8 cellular contexts compared by ENCODE assay signal in the genomic region with DNA sequence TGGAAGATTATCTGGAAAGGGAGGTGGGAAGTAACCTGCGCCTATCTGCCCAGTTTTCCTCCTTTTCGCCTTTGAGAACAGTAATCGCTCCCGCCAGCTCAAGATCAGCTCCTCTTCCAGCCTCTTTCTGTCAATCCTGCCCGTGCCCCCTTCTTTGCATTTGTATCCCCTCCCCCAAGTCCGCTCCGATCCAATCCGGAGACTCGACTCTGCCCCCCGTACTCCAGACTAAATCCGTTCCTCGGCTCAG. TPM values are rescaled to one million over a fixed set of nuclear protein-coding genes. Genes with fewer than 3 reads are reported as not detected.
DNase-seq lines count a peak whose midpoint lies in the region; ATAC-seq and TF ChIP-seq lines count a peak whose summit lies in the region.

No MANE protein-coding gene starts in this region.

- no peaks in the 10 kb centered on the region for H3K27me3 Mint-ChIP-seq in CD4-positive, alpha-beta memory T cell
- no peaks in the 10 kb centered on the region for H3K27me3 Mint-ChIP-seq in neural crest cell (ENCODE audit: low read depth)

- H3K9ac ChIP-seq in MM.1S (ENCODE audit: low read length) = peak overlapping the region; percentile 67

- TF ChIP-seq CTCF in MM.1S (IDR thresholded peaks at IDR 0.05; ENCODE audit: low read length) (no peak), neural crest cell (conservative IDR thresholded peaks at IDR 0.05) (no peak)

- H3K36me3 ChIP-seq in CD4-positive, alpha-beta memory T cell (ENCODE audit: insufficient read depth, low read length) = peaks cover 5% of the 10 kb centered on the region
- H3K36me3 ChIP-seq in MM.1S (replicated peaks; ENCODE audit: insufficient read depth, low read length) (no peaks in the 10 kb centered on the region), ectodermal cell (ENCODE audit: control insufficient read depth, insufficient read depth, low read length) (no peaks in the 10 kb centered on the region)

- no peak for ATAC-seq in HG03432 (IDR thresholded peaks at IDR 0.05; ENCODE audit: unreplicated experiment)

- H3K27ac Mint-ChIP-seq in CD4-positive, alpha-beta memory T cell = peak overlapping the region; percentile 95 to 99 (median 99)
- peak overlapping the region; percentile 100 for H3K27ac Mint-ChIP-seq in neural crest cell (ENCODE audit: unreplicated experiment)

- H3K4me3 Mint-ChIP-seq in CD4-positive, alpha-beta memory T cell = peak overlapping the region; percentile 92 to 98 (median 95)
- H3K4me3 Mint-ChIP-seq in neural crest cell = peak overlapping the region; percentile 96

- in situ Hi-C loops in ACHN (cut with HindIII; ENCODE audit: low pct_ligation_motif_present, low pct_unique_long_range_greater_than_20kb, low sequenced_read_pairs) = no loop called here

- peak overlapping the region; percentile 52 for H2AFZ ChIP-seq in MM.1S (ENCODE audit: low read length)

- no peaks in the 10 kb centered on the region for H3K9me3 Mint-ChIP-seq in CD4-positive, alpha-beta memory T cell
- H3K9me3 Mint-ChIP-seq in neural crest cell = no peaks in the 10 kb centered on the region

- CTCF ChIA-PET in CD4-positive, alpha-beta memory T cell (lab: Charles Lee; ENCODE audit: partially characterized antibody) = interaction anchor here (0.8 to 4.1 kb wide), 13 partner anchors 15 to 427 kb away, joined by 3 to 46 read pairs (median 8); partner anchors contain the start of genes ACTMAP, COQ8B, EGLN2 and ITPKC

- H4K20me1 ChIP-seq in MM.1S (ENCODE audit: insufficient read depth, low read length) = peaks cover 7% of the 10 kb centered on the region

- no peaks in the 10 kb centered on the region for H3K9me3 ChIP-seq in CD4-positive, alpha-beta memory T cell (ENCODE audit: control insufficient read depth in 1 of 2, low read length in 2 of 2)
- no peaks in the 10 kb centered on the region for H3K9me3 ChIP-seq in MM.1S (replicated peaks; ENCODE audit: insufficient read depth, low read length)
- no peaks in the 10 kb centered on the region for H3K9me3 ChIP-seq in ectodermal cell (ENCODE audit: control insufficient read depth, low read length)

- no peaks in the 10 kb centered on the region for H3K79me2 ChIP-seq in MM.1S (ENCODE audit: low read length)

- no peaks in the 10 kb centered on the region for H3K9me2 ChIP-seq in MM.1S (replicated peaks; ENCODE audit: insufficient read depth, low read length)

- no peak for DNase-seq in CD4-positive, alpha-beta memory T cell
- no peak for DNase-seq in MM.1S
- no peak for DNase-seq in neural crest cell (ENCODE audit: low read depth, low spot score)
- no peak for DNase-seq in NCI-H1694 treated with DMSO at 0.1 percent for 48 hours (lab: John Stamatoyannopoulos, UW)
- no peak for DNase-seq in NCI-H774 (lab: John Stamatoyannopoulos, UW)
- DNase-seq in ACHN = no peak

- peak overlapping the region; percentile 89 for H3K27ac ChIP-seq in CD4-positive, alpha-beta memory T cell (ENCODE audit: low read depth, low read length)
- H3K27ac ChIP-seq in MM.1S (ENCODE audit: low read length) (peak overlapping the region; percentile 92), ectodermal cell (ENCODE audit: insufficient read depth, low read depth, low read length, poor library complexity, severe bottlenecking) (peak overlapping the region; percentile 100)

- POLR2A ChIA-PET in CD4-positive, alpha-beta memory T cell (lab: Charles Lee; ENCODE audit: partially characterized antibody) = interaction anchor here (0.8 to 14.6 kb wide), 29 partner anchors 9 to 772 kb away, joined by 3 to 369 read pairs (median 5); partner anchors contain the start of genes ACTMAP, COQ8B, EGLN2 and HNRNPUL1

- no peaks in the 10 kb centered on the region for H3K27me3 ChIP-seq in CD4-positive, alpha-beta memory T cell (ENCODE audit: insufficient read depth, low read length)
- H3K27me3 ChIP-seq in MM.1S (replicated peaks; ENCODE audit: insufficient read depth, low read length) (peaks cover 30% of the 10 kb centered on the region), ectodermal cell (ENCODE audit: control insufficient read depth, insufficient read depth, low read length, poor library complexity, severe bottlenecking) (no peaks in the 10 kb centered on the region)

- H3K4me3 ChIP-seq in CD4-positive, alpha-beta memory T cell (ENCODE audit: low read length in 2 of 2) = peak overlapping the region; percentile 67 to 98
- H3K4me3 ChIP-seq in MM.1S (ENCODE audit: low read length) = peak overlapping the region; percentile 80
- peak overlapping the region; percentile 71 for H3K4me3 ChIP-seq in ectodermal cell (ENCODE audit: insufficient read depth, low read depth, low read length)

- peaks cover 29% of the 10 kb centered on the region for H3K4me1 ChIP-seq in CD4-positive, alpha-beta memory T cell (ENCODE audit: insufficient read depth, low read length)
- H3K4me1 ChIP-seq in MM.1S (ENCODE audit: low read length) (peaks cover 12% of the 10 kb centered on the region), ectodermal cell (ENCODE audit: control insufficient read depth, insufficient read depth, low read length) (no peaks in the 10 kb centered on the region)

- WGBS in ectodermal cell, 2 experiments = 0% methylated on average over 12 of the region's 12 CpGs

- H3K36me3 Mint-ChIP-seq in CD4-positive, alpha-beta memory T cell = peaks cover 11 to 28% of the 10 kb centered on the region in 2 donors
- peaks cover 5% of the 10 kb centered on the region for H3K36me3 Mint-ChIP-seq in neural crest cell (ENCODE audit: low read depth)

- intact Hi-C loops in CD4-positive, alpha-beta memory T cell (cut with micrococcal nuclease) = loop anchor here (1.0 to 2.0 kb wide), 7 partner anchors 21 to 367 kb away; partner anchors contain the start of gene ACTMAP

- peaks cover 24 to 45% (median 31%) of the 10 kb centered on the region in 4 donors for H3K4me1 Mint-ChIP-seq in CD4-positive, alpha-beta memory T cell
- peaks cover 41% of the 10 kb centered on the region for H3K4me1 Mint-ChIP-seq in neural crest cell

- peaks cover 14% of the 10 kb centered on the region for H3F3A ChIP-seq in MM.1S (ENCODE audit: insufficient read depth, low read length)

- H3K4me2 ChIP-seq in MM.1S (ENCODE audit: low read depth, low read length) = peak overlapping the region; percentile 78

RNA-seq across cellular contexts. Expression of gene RAB4B, which starts 0.3 kb away (rescaled TPM):
- total RNA-seq in CD4-positive, alpha-beta memory T cell = 10 to 100 TPM; 53.5 to 55.0 TPM
- 10 to 100 TPM; 67.3 to 69.8 TPM for polyA plus RNA-seq in CD4-positive, alpha-beta memory T cell
- 22.2 TPM for polyA plus RNA-seq in ectodermal cell (2013, experiment 1 of 4)
- 19.7 TPM for polyA plus RNA-seq in ectodermal cell (2013, experiment 2 of 4)
- polyA plus RNA-seq in ectodermal cell (2013, experiment 3 of 4) = 20.2 TPM
- 25.0 TPM for polyA plus RNA-seq in ectodermal cell (2013, experiment 4 of 4)
- total RNA-seq in neural crest cell = 14.1 and 15.2 TPM in 2 replicates

RNA-seq across cellular contexts. Expression of gene MIA, which starts 2.4 kb away (rescaled TPM):
- total RNA-seq in CD4-positive, alpha-beta memory T cell = 10 to 100 TPM; 11.2 to 11.4 TPM
- not detected for polyA plus RNA-seq in CD4-positive, alpha-beta memory T cell
- polyA plus RNA-seq in ectodermal cell (2013, experiment 1 of 4) = 1.3 TPM
- polyA plus RNA-seq in ectodermal cell (2013, experiment 2 of 4) = 0.85 TPM
- 1.7 TPM for polyA plus RNA-seq in ectodermal cell (2013, experiment 3 of 4)
- 2.8 TPM for polyA plus RNA-seq in ectodermal cell (2013, experiment 4 of 4)
- total RNA-seq in neural crest cell = 6.9 and 9.9 TPM in 2 replicates

RNA-seq across cellular contexts. Expression of gene EGLN2, which starts 21.3 kb away (rescaled TPM):
- total RNA-seq in CD4-positive, alpha-beta memory T cell = 100 to 1,000 TPM; 203 to 219 TPM
- 100 to 1,000 TPM; 141 to 207 TPM for polyA plus RNA-seq in CD4-positive, alpha-beta memory T cell
- polyA plus RNA-seq in ectodermal cell (2013, experiment 1 of 4) = 82.0 TPM
- 80.9 TPM for polyA plus RNA-seq in ectodermal cell (2013, experiment 2 of 4)
- polyA plus RNA-seq in ectodermal cell (2013, experiment 3 of 4) = 63.2 TPM
- 67.6 TPM for polyA plus RNA-seq in ectodermal cell (2013, experiment 4 of 4)
- 109 and 113 TPM in 2 replicates for total RNA-seq in neural crest cell

RNA-seq across cellular contexts. Expression of gene SNRPA, which starts 26.7 kb away (rescaled TPM):
- 10 to 100 TPM; 93.3 to 95.7 TPM for total RNA-seq in CD4-positive, alpha-beta memory T cell
- polyA plus RNA-seq in CD4-positive, alpha-beta memory T cell = 10 to 100 TPM; 48.8 to 63.9 TPM
- polyA plus RNA-seq in ectodermal cell (2013, experiment 1 of 4) = 251 TPM
- polyA plus RNA-seq in ectodermal cell (2013, experiment 2 of 4) = 211 TPM
- 236 TPM for polyA plus RNA-seq in ectodermal cell (2013, experiment 3 of 4)
- 262 TPM for polyA plus RNA-seq in ectodermal cell (2013, experiment 4 of 4)
- 213 and 214 TPM in 2 replicates for total RNA-seq in neural crest cell

RNA-seq across cellular contexts. Expression of gene ACTMAP, which starts 27.4 kb away (rescaled TPM):
- 1 to 10 TPM; 5.2 to 5.5 TPM for total RNA-seq in CD4-positive, alpha-beta memory T cell
- 1 to 10 TPM in 1 of 2 donors, under 1 TPM in 1; 0.26 to 2.8 TPM for polyA plus RNA-seq in CD4-positive, alpha-beta memory T cell
- polyA plus RNA-seq in ectodermal cell (2013, experiment 1 of 4) = 31.8 TPM
- 32.3 TPM for polyA plus RNA-seq in ectodermal cell (2013, experiment 2 of 4)
- 21.0 TPM for polyA plus RNA-seq in ectodermal cell (2013, experiment 3 of 4)
- 28.2 TPM for polyA plus RNA-seq in ectodermal cell (2013, experiment 4 of 4)
- 22.7 and 25.1 TPM in 2 replicates for total RNA-seq in neural crest cell
